ENCODE assay signal across 21 cellular contexts in genomic region chr3:106032479-106032878, GRCh38.
DNase-seq lines count a peak whose midpoint lies in the region; ATAC-seq and TF ChIP-seq lines count a peak whose summit lies in the region.
"Had no signal": no experiment of that assay in that cellular context is flagged by ENCODE, and none has a peak within 500 bp of the region (broad histone marks: within the 10 kb centered on the region; RNA-seq: fewer than 3 reads in every experiment).

No MANE protein-coding gene starts in this region.

- H3K36me3 Mint-ChIP-seq in natural killer cell (no peaks in the 10 kb centered on the region), neural progenitor cell (no peaks in the 10 kb centered on the region)
- H3K36me3 Mint-ChIP-seq in natural killer cell treated with Interleukin-12 subunit alpha and Interleukin-12 subunit beta and Interleukin-15 and Interleukin-18, amount 100 ng/mL, for 72 hours, result no peaks in the 10 kb centered on the region
- no peaks in the 10 kb centered on the region for H3K36me3 Mint-ChIP-seq in effector memory CD8-positive, alpha-beta T cell (ENCODE audit: insufficient read depth)
- H3K36me3 Mint-ChIP-seq: CD8-positive, alpha-beta T cell; IgD-negative memory B cell had no signal

- no peaks in the 10 kb centered on the region for H3K9me3 ChIP-seq in neural progenitor cell (ENCODE audit: low read depth)
- H3K9me3 ChIP-seq: BLaER1 treated with 17β-estradiol and CSF1 and Interleukin-3, amounts not matched to agents 10 nM and 100 nM; HAP-1 had no signal

- H3K27me3 Mint-ChIP-seq in natural killer cell (ENCODE audit: low read depth in 2 of 2), result peaks cover 0 to 9% of the 10 kb centered on the region in 2 donors
- no peaks in the 10 kb centered on the region for H3K27me3 Mint-ChIP-seq in natural killer cell treated with Interleukin-12 subunit alpha and Interleukin-12 subunit beta and Interleukin-15 and Interleukin-18, amount 100 ng/mL, for 72 hours
- H3K27me3 Mint-ChIP-seq in effector memory CD8-positive, alpha-beta T cell, result no peaks in the 10 kb centered on the region
- H3K27me3 Mint-ChIP-seq in neural progenitor cell (ENCODE audit: insufficient read depth, low read depth), result peaks cover 2% of the 10 kb centered on the region
- H3K27me3 Mint-ChIP-seq: B cell, IgD-negative memory B cell had no signal

- intact Hi-C loops in natural killer cell (cut with micrococcal nuclease), result loop anchor here (2.0 to 10.0 kb wide), 3 partner anchors 36 to 165 kb away; partner anchors contain the start of gene CBLB

- no peaks in the 10 kb centered on the region for H3K27me3 ChIP-seq in neural progenitor cell
- H3K27me3 ChIP-seq: BLaER1 treated with 17β-estradiol and CSF1 and Interleukin-3, amounts not matched to agents 10 nM and 100 nM had no signal

- peak overlapping the region; percentile 57 to 83 for H3K27ac Mint-ChIP-seq in natural killer cell
- H3K27ac Mint-ChIP-seq in natural killer cell treated with Interleukin-12 subunit alpha and Interleukin-12 subunit beta and Interleukin-15 and Interleukin-18, amount 100 ng/mL, for 72 hours, result no peak overlapping the region
- peak overlapping the region; percentile 24 to 61 for H3K27ac Mint-ChIP-seq in effector memory CD8-positive, alpha-beta T cell
- peak overlapping the region; percentile 23 for H3K27ac Mint-ChIP-seq in neural progenitor cell
- H3K27ac Mint-ChIP-seq: B cell; CD8-positive, alpha-beta T cell; IgD-negative memory B cell had no signal

- H3K4me2 ChIP-seq in neural progenitor cell, result no peak overlapping the region
- H3K4me2 ChIP-seq: BLaER1 treated with 17β-estradiol and CSF1 and Interleukin-3, amounts not matched to agents 10 nM and 100 nM had no signal

- peak overlapping the region; percentile 47 for H2AFZ ChIP-seq in neural progenitor cell (replicated peaks)

- H3K27ac ChIP-seq in neural progenitor cell, result no peak overlapping the region
- H3K27ac ChIP-seq: BLaER1 treated with 17β-estradiol and CSF1 and Interleukin-3, amounts not matched to agents 10 nM and 100 nM; HL-60 had no signal

- ATAC-seq in natural killer cell (no peak), HG03432 (IDR thresholded peaks at IDR 0.05; ENCODE audit: unreplicated experiment) (no peak), GM18868 (IDR thresholded peaks at IDR 0.05; ENCODE audit: unreplicated experiment) (no peak)
- no peak for ATAC-seq in natural killer cell treated with Interleukin-12 subunit alpha and Interleukin-12 subunit beta and Interleukin-15 and Interleukin-18, amount 100 ng/mL, for 72 hours
- no peak for ATAC-seq in effector memory CD8-positive, alpha-beta T cell (replicated peaks)
- ATAC-seq: CD8-positive, alpha-beta T cell had no signal

- H3K4me1 Mint-ChIP-seq in natural killer cell (peaks cover 14 to 25% of the 10 kb centered on the region in 2 donors), neural progenitor cell (peaks cover 2% of the 10 kb centered on the region)
- peaks cover 9 to 11% of the 10 kb centered on the region in 2 donors for H3K4me1 Mint-ChIP-seq in natural killer cell treated with Interleukin-12 subunit alpha and Interleukin-12 subunit beta and Interleukin-15 and Interleukin-18, amount 100 ng/mL, for 72 hours (ENCODE audit: low read depth in 2 of 2)
- peaks cover 6 to 13% of the 10 kb centered on the region in 2 donors for H3K4me1 Mint-ChIP-seq in effector memory CD8-positive, alpha-beta T cell (ENCODE audit: low read depth in 2 of 2)
- H3K4me1 Mint-ChIP-seq: B cell had no signal

- H3K4me3 Mint-ChIP-seq in natural killer cell (no peak overlapping the region), neural progenitor cell (no peak overlapping the region)
- no peak overlapping the region for H3K4me3 Mint-ChIP-seq in natural killer cell treated with Interleukin-12 subunit alpha and Interleukin-12 subunit beta and Interleukin-15 and Interleukin-18, amount 100 ng/mL, for 72 hours
- H3K4me3 Mint-ChIP-seq in effector memory CD8-positive, alpha-beta T cell, result no peak overlapping the region
- H3K4me3 Mint-ChIP-seq: B cell; CD8-positive, alpha-beta T cell; IgD-negative memory B cell had no signal

- H3K36me3 ChIP-seq in neural progenitor cell, result no peaks in the 10 kb centered on the region
- H3K36me3 ChIP-seq: BLaER1 treated with 17β-estradiol and CSF1 and Interleukin-3, amounts not matched to agents 10 nM and 100 nM; HAP-1 had no signal

- H3K4me3 ChIP-seq in neural progenitor cell, result no peak overlapping the region
- H3K4me3 ChIP-seq: BLaER1 treated with 17β-estradiol and CSF1 and Interleukin-3, amounts not matched to agents 10 nM and 100 nM; HAP-1 had no signal

- H4K20me1 ChIP-seq in neural progenitor cell (ENCODE audit: low read depth), result no peaks in the 10 kb centered on the region
- H4K20me1 ChIP-seq: BLaER1 treated with 17β-estradiol and CSF1 and Interleukin-3, amounts not matched to agents 10 nM and 100 nM had no signal

- TF ChIP-seq CTCF in natural killer cell (IDR thresholded peaks at IDR 0.05), result no peak
- no peak for TF ChIP-seq CTCF in neural progenitor cell (IDR thresholded peaks at IDR 0.05)

- no peaks in the 10 kb centered on the region for H3K79me2 ChIP-seq in neural progenitor cell (ENCODE audit: low read depth)

- no peak overlapping the region for H3K9ac ChIP-seq in neural progenitor cell
- H3K9ac ChIP-seq: BLaER1 treated with 17β-estradiol and CSF1 and Interleukin-3, amounts not matched to agents 10 nM and 100 nM had no signal

- H3K4me1 ChIP-seq in neural progenitor cell, result no peaks in the 10 kb centered on the region
- H3K4me1 ChIP-seq: BLaER1 treated with 17β-estradiol and CSF1 and Interleukin-3, amounts not matched to agents 10 nM and 100 nM; HAP-1 had no signal

- DNase-seq in natural killer cell, result no peak
- no peak for DNase-seq in natural killer cell treated with Interleukin-12 subunit alpha and Interleukin-12 subunit beta and Interleukin-15 and Interleukin-18, amount 100 ng/mL, for 72 hours (ENCODE audit: low spot score)
- peak; percentile 52 for DNase-seq in NCI-H82 treated with DMSO at 0.1 percent for 48 hours (lab: John Stamatoyannopoulos, UW; ENCODE audit: unreplicated experiment)
- no peak for DNase-seq in effector memory CD8-positive, alpha-beta T cell
- no peak for DNase-seq in neural progenitor cell (ENCODE audit: low spot score)
- no peak for DNase-seq in hepatic stellate cell (ENCODE audit: low spot score)
- DNase-seq: 8988T; Calu3; CD8-positive, alpha-beta T cell; DMS 273 treated with DMSO at 0.1 percent for 48 hours; DMS53; DND-41; EL; KBM-7 had no signal

- H3K9me3 Mint-ChIP-seq in natural killer cell (no peaks in the 10 kb centered on the region), neural progenitor cell (no peaks in the 10 kb centered on the region)
- no peaks in the 10 kb centered on the region for H3K9me3 Mint-ChIP-seq in natural killer cell treated with Interleukin-12 subunit alpha and Interleukin-12 subunit beta and Interleukin-15 and Interleukin-18, amount 100 ng/mL, for 72 hours
- H3K9me3 Mint-ChIP-seq in effector memory CD8-positive, alpha-beta T cell, result no peaks in the 10 kb centered on the region
- H3K9me3 Mint-ChIP-seq: IgD-negative memory B cell had no signal

- H3F3A ChIP-seq in neural progenitor cell (ENCODE audit: low read depth), result no peaks in the 10 kb centered on the region

Comparison
In these comparisons a context has a peak if more than half of its experiments do, and no peak if none do; other contexts are left out.
1. H3K27ac Mint-ChIP-seq: peak in natural killer cell (2 of 2), effector memory CD8-positive, alpha-beta T cell (2 of 2) and neural progenitor cell (single experiment); none in natural killer cell treated with Interleukin-12 subunit alpha and Interleukin-12 subunit beta and Interleukin-15 and Interleukin-18, amount 100 ng/mL, for 72 hours (0 of 2).